1 cellular context compared by ENCODE assay signal in genomic region chr10:46064269-46064817, GRCh38.
TF ChIP-seq lines count a peak whose summit lies in the region.

No MANE protein-coding gene starts in this region.

TF ChIP-seq in GM23338, 12 proteins besides CTCF, POLR2A, EP300 and RAD21 (continued from another document):
- TF ChIP-seq ZNF462 (CRISPR knock-in tag; IDR thresholded peaks at IDR 0.05), result no peak
- TF ChIP-seq EZH2 (IDR thresholded peaks at IDR 0.05; ENCODE audit: low read depth, unreplicated experiment), result no peak
